In the genomic region with DNA sequence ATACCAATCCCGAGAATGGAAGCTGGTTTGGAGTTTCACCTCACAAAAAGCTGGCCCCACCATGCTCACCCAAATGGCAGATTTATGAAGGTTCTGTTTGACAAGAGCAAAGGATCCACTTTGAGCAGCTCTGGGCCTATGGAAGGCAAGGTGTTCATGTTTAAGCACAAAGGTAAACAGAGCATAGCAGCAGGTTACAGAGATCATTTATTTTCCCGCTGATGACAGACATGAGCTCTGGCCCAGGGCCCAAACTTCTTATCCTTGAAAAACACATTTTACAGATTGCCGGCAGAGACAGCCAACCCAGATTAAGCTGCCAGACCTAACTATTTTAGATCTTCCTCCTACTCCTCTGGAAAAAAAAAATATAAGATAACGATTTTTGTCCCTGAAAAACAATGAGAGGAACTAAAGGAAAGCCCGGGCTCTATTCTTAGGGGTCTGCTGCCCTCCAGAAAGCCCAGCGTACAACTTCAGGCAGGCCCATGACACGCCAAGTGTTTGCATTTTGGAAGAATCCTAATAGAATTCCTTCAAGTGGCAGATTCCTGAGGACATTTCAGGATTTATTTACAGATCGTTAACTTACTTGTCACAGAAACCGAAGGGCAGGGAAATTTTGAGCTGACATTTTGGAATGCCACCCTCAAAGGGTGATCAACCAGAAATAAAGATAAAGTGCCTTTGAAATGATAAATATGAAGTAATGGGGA, we compare ENCODE assay signal across 8 cellular contexts. TPM values are rescaled to one million over a fixed set of nuclear protein-coding genes. Genes with fewer than 3 reads are reported as not detected.
DNase-seq lines count a peak whose midpoint lies in the region; ATAC-seq and TF ChIP-seq lines count a peak whose summit lies in the region.

No MANE protein-coding gene starts in this region.

- H2AFZ ChIP-seq in OCI-LY3 (ENCODE audit: low read depth, low read length) (0 out of 2 replicates have a peak overlapping the region, but pooled peaks have one; percentile 24), smooth muscle cell (ENCODE audit: low read depth) (peak overlapping the region; percentile 51)

- peak overlapping the region in 6 of 7 donors; percentile 80 to 83 (median 81) for H3K4me3 Mint-ChIP-seq in CD8-positive, alpha-beta memory T cell

- no peaks in the 10 kb centered on the region for H3K27me3 Mint-ChIP-seq in CD8-positive, alpha-beta memory T cell

- peak overlapping the region; percentile 37 for H3K4me3 ChIP-seq in CD8-positive, alpha-beta memory T cell (ENCODE audit: low read length)
- peak overlapping the region; percentile 61 for H3K4me3 ChIP-seq in OCI-LY3 (ENCODE audit: low read length)
- no peak overlapping the region for H3K4me3 ChIP-seq in epithelial cell of esophagus (ENCODE audit: low read length)
- H3K4me3 ChIP-seq in smooth muscle cell: no peak overlapping the region

- H3K27me3 ChIP-seq in CD8-positive, alpha-beta memory T cell (ENCODE audit: insufficient read depth, low read length, poor library complexity, severe bottlenecking): no peaks in the 10 kb centered on the region
- H3K27me3 ChIP-seq in OCI-LY3 (ENCODE audit: low read depth, low read length) (no peaks in the 10 kb centered on the region; the same call in 1 of the 2 replicates), smooth muscle cell (ENCODE audit: low read depth) (no peaks in the 10 kb centered on the region)

- H3K79me2 ChIP-seq in OCI-LY3 (ENCODE audit: low read length) (no peaks in the 10 kb centered on the region), smooth muscle cell (ENCODE audit: low read depth) (no peaks in the 10 kb centered on the region)

- POLR2A ChIA-PET in CD8-positive, alpha-beta memory T cell (lab: Charles Lee): interaction anchor here (1.0 to 2.2 kb wide), 5 partner anchors 11 to 40 kb away, joined by 3 to 28 read pairs (median 4); a partner anchor contains a TSS

- peak overlapping the region; percentile 52 for H3K27ac ChIP-seq in CD8-positive, alpha-beta memory T cell (ENCODE audit: low read depth, low read length)
- peak overlapping the region; percentile 91 for H3K27ac ChIP-seq in OCI-LY3 (ENCODE audit: low read length)
- no peak overlapping the region for H3K27ac ChIP-seq in smooth muscle cell (ENCODE audit: low read depth)

- H3K27ac Mint-ChIP-seq in CD8-positive, alpha-beta memory T cell: peak overlapping the region; percentile 83 to 97 (median 90)

- no peaks in the 10 kb centered on the region for H3F3A ChIP-seq in smooth muscle cell (ENCODE audit: low read depth)

- H4K20me1 ChIP-seq in OCI-LY3 (ENCODE audit: insufficient read depth, low read length) (no peaks in the 10 kb centered on the region), smooth muscle cell (ENCODE audit: low read depth) (no peaks in the 10 kb centered on the region)

- TF ChIP-seq CTCF in OCI-LY3 (IDR thresholded peaks at IDR 0.05; ENCODE audit: low read depth, low read length): no peak
- no peak for TF ChIP-seq CTCF in epithelial cell of esophagus (IDR thresholded peaks at IDR 0.05; ENCODE audit: insufficient read depth, low read depth, low read length, missing control alignments)
- no peak for TF ChIP-seq CTCF in smooth muscle cell (IDR thresholded peaks at IDR 0.05; ENCODE audit: borderline replicate concordance, insufficient read depth, poor library complexity, severe bottlenecking)

- peaks cover 38 to 53% (median 41%) of the 10 kb centered on the region in 3 donors for H3K4me1 Mint-ChIP-seq in CD8-positive, alpha-beta memory T cell

- H3K4me2 ChIP-seq in OCI-LY3 (ENCODE audit: low read length) (peak overlapping the region; percentile 82), smooth muscle cell (peak overlapping the region; percentile 19)

- CTCF ChIA-PET in CD8-positive, alpha-beta memory T cell (lab: Charles Lee): interaction anchor here (0.8 to 2.5 kb wide), 8 partner anchors 10 to 105 kb away, joined by 3 to 20 read pairs (median 3); no protein-coding TSS in a partner anchor

- H3K4me1 ChIP-seq in CD8-positive, alpha-beta memory T cell (ENCODE audit: insufficient read depth, low read length): peaks cover 38% of the 10 kb centered on the region
- H3K4me1 ChIP-seq in OCI-LY3 (ENCODE audit: low read length): peaks cover 78% of the 10 kb centered on the region
- peaks cover 4% of the 10 kb centered on the region for H3K4me1 ChIP-seq in smooth muscle cell (ENCODE audit: low read depth)

- peak overlapping the region; percentile 49 for H3K9ac ChIP-seq in OCI-LY3 (ENCODE audit: low read length)
- no peak overlapping the region for H3K9ac ChIP-seq in smooth muscle cell (ENCODE audit: low read depth)

- no peaks in the 10 kb centered on the region for H3K9me3 Mint-ChIP-seq in CD8-positive, alpha-beta memory T cell

- H3K36me3 Mint-ChIP-seq in CD8-positive, alpha-beta memory T cell: no peaks in the 10 kb centered on the region

- DNase-seq in CD8-positive, alpha-beta memory T cell: no peak
- DNase-seq in epithelial cell of esophagus (ENCODE audit: low read depth) (peak; percentile 69), smooth muscle cell (lab: John Stamatoyannopoulos, UW; ENCODE audit: unreplicated experiment) (no peak), middle frontal gyrus (ENCODE audit: extremely low spot score, low spot score) (no peak), kidney glomerular epithelial cell (lab: John Stamatoyannopoulos, UW) (no peak), epidermal melanocyte (ENCODE audit: insufficient read length, low spot score) (no peak)

- no peaks in the 10 kb centered on the region for H3K9me3 ChIP-seq in CD8-positive, alpha-beta memory T cell (ENCODE audit: low read length)
- peaks cover 11% of the 10 kb centered on the region; the same call in 1 of the 2 replicates for H3K9me3 ChIP-seq in OCI-LY3 (ENCODE audit: insufficient read depth, low read length)
- no peaks in the 10 kb centered on the region for H3K9me3 ChIP-seq in smooth muscle cell (replicated peaks; ENCODE audit: low read depth)

- ATAC-seq in HG02970 (IDR thresholded peaks at IDR 0.05; ENCODE audit: low FRiP score, unreplicated experiment): peak; percentile 1

- WGBS in smooth muscle cell (ENCODE audit: low lambda C conversion rate): 33% methylated on average over 9 of the region's 9 CpGs

- no peaks in the 10 kb centered on the region for H3K36me3 ChIP-seq in CD8-positive, alpha-beta memory T cell (ENCODE audit: insufficient read depth, low read length)
- H3K36me3 ChIP-seq in OCI-LY3 (replicated peaks; ENCODE audit: low read depth, low read length): no peaks in the 10 kb centered on the region
- no peaks in the 10 kb centered on the region for H3K36me3 ChIP-seq in smooth muscle cell (ENCODE audit: low read depth)

RNA-seq across cellular contexts. Expression of a gene that starts 40.0 kb away (rescaled TPM):
- 10 to 100 TPM; 33.1 to 33.7 TPM for total RNA-seq in CD8-positive, alpha-beta memory T cell
- polyA plus RNA-seq in CD8-positive, alpha-beta memory T cell: 63.0 TPM
- 93.3 and 107 TPM in 2 replicates for total RNA-seq in smooth muscle cell
- 75.2 and 96.0 TPM in 2 replicates for polyA plus RNA-seq in smooth muscle cell

Comparison
In these comparisons a context has a peak if more than half of its experiments do, and no peak if none do; other contexts are left out.
1. H3K4me3 ChIP-seq: peak in CD8-positive, alpha-beta memory T cell (single experiment) and OCI-LY3 (single experiment); none in epithelial cell of esophagus (single experiment) and smooth muscle cell (single experiment).